Comparison of ENCODE assay signal across 1 cellular context in the genomic region with DNA sequence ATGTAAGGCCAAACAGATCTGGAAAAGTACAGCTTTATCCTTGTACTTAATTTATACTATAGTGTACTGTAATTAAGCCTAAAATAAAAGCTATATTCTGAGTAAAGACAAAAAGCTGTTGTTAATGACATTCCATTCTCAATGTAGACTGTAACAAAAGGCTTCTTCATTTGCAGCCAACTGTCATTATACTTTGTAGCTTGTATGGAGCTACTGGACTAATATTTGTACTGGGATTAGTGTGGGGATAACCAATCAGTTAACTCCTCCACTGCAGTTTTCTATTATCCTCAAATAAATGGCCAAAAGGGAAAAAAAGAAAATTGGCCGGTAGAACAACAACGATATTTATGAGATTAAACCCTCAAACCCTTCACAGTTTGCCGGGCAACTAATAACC.
TF ChIP-seq lines count a peak whose summit lies in the region.

No MANE protein-coding gene starts in this region.

TF ChIP-seq in HepG2, 621 proteins besides CTCF, POLR2A, EP300 and RAD21 (continued from another document and continues in another):
- TF ChIP-seq, protein P1, sequence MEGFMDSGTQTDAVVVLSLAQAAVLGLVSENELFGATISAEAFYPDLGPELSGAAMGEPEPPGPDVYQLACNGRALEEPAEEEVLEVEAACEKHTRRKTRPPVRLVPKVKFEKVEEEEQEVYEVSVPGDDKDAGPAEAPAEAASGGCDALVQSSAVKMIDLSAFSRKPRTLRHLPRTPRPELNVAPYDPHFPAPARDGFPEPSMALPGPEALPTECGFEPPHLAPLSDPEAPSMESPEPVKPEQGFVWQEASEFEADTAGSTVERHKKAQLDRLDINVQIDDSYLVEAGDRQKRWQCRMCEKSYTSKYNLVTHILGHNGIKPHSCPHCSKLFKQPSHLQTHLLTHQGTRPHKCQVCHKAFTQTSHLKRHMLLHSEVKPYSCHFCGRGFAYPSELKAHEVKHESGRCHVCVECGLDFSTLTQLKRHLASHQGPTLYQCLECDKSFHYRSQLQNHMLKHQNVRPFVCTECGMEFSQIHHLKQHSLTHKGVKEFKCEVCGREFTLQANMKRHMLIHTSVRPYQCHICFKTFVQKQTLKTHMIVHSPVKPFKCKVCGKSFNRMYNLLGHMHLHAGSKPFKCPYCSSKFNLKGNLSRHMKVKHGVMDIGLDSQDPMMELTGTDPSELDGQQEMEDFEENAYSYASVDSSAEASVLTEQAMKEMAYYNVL (CRISPR knock-in tag; IDR thresholded peaks at IDR 0.05; ENCODE audit: borderline replicate concordance), result 0 out of 2 replicates have a peak, but pooled peaks have one; percentile 31
- TF ChIP-seq ZNF33A (CRISPR knock-in tag; IDR thresholded peaks at IDR 0.05; ENCODE audit: borderline replicate concordance), result no peak
- 0 out of 2 replicates have a peak, but pooled peaks have one; percentile 38 for TF ChIP-seq RCOR2 (CRISPR knock-in tag; IDR thresholded peaks at IDR 0.05)
- no peak for TF ChIP-seq ZNF781 (CRISPR knock-in tag; IDR thresholded peaks at IDR 0.05; ENCODE audit: borderline replicate concordance, not compliant biosample characterization)
- TF ChIP-seq POLR2AphosphoS5 (IDR thresholded peaks at IDR 0.05; ENCODE audit: low read depth, low read length), result no peak
- TF ChIP-seq NFYC (CRISPR knock-in tag; IDR thresholded peaks at IDR 0.05), result peak; percentile 61
- TF ChIP-seq, protein P2, sequence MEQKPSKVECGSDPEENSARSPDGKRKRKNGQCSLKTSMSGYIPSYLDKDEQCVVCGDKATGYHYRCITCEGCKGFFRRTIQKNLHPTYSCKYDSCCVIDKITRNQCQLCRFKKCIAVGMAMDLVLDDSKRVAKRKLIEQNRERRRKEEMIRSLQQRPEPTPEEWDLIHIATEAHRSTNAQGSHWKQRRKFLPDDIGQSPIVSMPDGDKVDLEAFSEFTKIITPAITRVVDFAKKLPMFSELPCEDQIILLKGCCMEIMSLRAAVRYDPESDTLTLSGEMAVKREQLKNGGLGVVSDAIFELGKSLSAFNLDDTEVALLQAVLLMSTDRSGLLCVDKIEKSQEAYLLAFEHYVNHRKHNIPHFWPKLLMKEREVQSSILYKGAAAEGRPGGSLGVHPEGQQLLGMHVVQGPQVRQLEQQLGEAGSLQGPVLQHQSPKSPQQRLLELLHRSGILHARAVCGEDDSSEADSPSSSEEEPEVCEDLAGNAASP (CRISPR knock-in tag; IDR thresholded peaks at IDR 0.05; ENCODE audit: borderline replicate concordance), result 0 out of 2 replicates have a peak, but pooled peaks have one; percentile 22
- TF ChIP-seq SRY (CRISPR knock-in tag; IDR thresholded peaks at IDR 0.05), result no peak
- TF ChIP-seq ZNF777 (CRISPR knock-in tag; IDR thresholded peaks at IDR 0.05), result no peak
- peak; percentile 77 for TF ChIP-seq NCOA2 (CRISPR knock-in tag; IDR thresholded peaks at IDR 0.05)
- no peak for TF ChIP-seq PCBP1 (IDR thresholded peaks at IDR 0.05; ENCODE audit: borderline replicate concordance, low read depth, low read length)
- no peak for TF ChIP-seq ZFY (CRISPR knock-in tag; IDR thresholded peaks at IDR 0.05)
- TF ChIP-seq, protein P3, sequence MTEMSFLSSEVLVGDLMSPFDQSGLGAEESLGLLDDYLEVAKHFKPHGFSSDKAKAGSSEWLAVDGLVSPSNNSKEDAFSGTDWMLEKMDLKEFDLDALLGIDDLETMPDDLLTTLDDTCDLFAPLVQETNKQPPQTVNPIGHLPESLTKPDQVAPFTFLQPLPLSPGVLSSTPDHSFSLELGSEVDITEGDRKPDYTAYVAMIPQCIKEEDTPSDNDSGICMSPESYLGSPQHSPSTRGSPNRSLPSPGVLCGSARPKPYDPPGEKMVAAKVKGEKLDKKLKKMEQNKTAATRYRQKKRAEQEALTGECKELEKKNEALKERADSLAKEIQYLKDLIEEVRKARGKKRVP (CRISPR knock-in tag; IDR thresholded peaks at IDR 0.05), result no peak
- 0 out of 2 replicates have a peak, but pooled peaks have one; percentile 11 for TF ChIP-seq ZSCAN29 (CRISPR knock-in tag; conservative IDR thresholded peaks at IDR 0.05)
- TF ChIP-seq, protein P4, sequence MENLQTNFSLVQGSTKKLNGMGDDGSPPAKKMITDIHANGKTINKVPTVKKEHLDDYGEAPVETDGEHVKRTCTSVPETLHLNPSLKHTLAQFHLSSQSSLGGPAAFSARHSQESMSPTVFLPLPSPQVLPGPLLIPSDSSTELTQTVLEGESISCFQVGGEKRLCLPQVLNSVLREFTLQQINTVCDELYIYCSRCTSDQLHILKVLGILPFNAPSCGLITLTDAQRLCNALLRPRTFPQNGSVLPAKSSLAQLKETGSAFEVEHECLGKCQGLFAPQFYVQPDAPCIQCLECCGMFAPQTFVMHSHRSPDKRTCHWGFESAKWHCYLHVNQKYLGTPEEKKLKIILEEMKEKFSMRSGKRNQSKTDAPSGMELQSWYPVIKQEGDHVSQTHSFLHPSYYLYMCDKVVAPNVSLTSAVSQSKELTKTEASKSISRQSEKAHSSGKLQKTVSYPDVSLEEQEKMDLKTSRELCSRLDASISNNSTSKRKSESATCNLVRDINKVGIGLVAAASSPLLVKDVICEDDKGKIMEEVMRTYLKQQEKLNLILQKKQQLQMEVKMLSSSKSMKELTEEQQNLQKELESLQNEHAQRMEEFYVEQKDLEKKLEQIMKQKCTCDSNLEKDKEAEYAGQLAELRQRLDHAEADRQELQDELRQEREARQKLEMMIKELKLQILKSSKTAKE (CRISPR knock-in tag; IDR thresholded peaks at IDR 0.05; ENCODE audit: borderline replicate concordance), result no peak
- TF ChIP-seq ZFP62 (CRISPR knock-in tag; IDR thresholded peaks at IDR 0.05), result no peak
- peak; percentile 92 for TF ChIP-seq SOX5 (CRISPR knock-in tag; IDR thresholded peaks at IDR 0.05; ENCODE audit: borderline replicate concordance)
- no peak for TF ChIP-seq ZNF879 (CRISPR knock-in tag; IDR thresholded peaks at IDR 0.05)
- TF ChIP-seq TEAD3 (CRISPR knock-in tag; optimal IDR thresholded peaks at IDR 0.05; ENCODE audit: borderline replicate concordance), result peak; percentile 8
- TF ChIP-seq ARID4A (CRISPR knock-in tag; IDR thresholded peaks at IDR 0.05; ENCODE audit: borderline replicate concordance), result no peak
- TF ChIP-seq CENPT (CRISPR knock-in tag; IDR thresholded peaks at IDR 0.05; ENCODE audit: low read depth), result no peak
- TF ChIP-seq ZNF33B (CRISPR knock-in tag; IDR thresholded peaks at IDR 0.05), result no peak
- TF ChIP-seq ZBTB20 (CRISPR knock-in tag; IDR thresholded peaks at IDR 0.05; ENCODE audit: borderline replicate concordance, low read depth), result peak; percentile 38; the same call in 1 of the 2 replicates
- no peak for TF ChIP-seq ZNF839 (CRISPR knock-in tag; IDR thresholded peaks at IDR 0.05; ENCODE audit: borderline replicate concordance)
- no peak for TF ChIP-seq ZNF296 (CRISPR knock-in tag; conservative IDR thresholded peaks at IDR 0.05)
- TF ChIP-seq, protein P5, sequence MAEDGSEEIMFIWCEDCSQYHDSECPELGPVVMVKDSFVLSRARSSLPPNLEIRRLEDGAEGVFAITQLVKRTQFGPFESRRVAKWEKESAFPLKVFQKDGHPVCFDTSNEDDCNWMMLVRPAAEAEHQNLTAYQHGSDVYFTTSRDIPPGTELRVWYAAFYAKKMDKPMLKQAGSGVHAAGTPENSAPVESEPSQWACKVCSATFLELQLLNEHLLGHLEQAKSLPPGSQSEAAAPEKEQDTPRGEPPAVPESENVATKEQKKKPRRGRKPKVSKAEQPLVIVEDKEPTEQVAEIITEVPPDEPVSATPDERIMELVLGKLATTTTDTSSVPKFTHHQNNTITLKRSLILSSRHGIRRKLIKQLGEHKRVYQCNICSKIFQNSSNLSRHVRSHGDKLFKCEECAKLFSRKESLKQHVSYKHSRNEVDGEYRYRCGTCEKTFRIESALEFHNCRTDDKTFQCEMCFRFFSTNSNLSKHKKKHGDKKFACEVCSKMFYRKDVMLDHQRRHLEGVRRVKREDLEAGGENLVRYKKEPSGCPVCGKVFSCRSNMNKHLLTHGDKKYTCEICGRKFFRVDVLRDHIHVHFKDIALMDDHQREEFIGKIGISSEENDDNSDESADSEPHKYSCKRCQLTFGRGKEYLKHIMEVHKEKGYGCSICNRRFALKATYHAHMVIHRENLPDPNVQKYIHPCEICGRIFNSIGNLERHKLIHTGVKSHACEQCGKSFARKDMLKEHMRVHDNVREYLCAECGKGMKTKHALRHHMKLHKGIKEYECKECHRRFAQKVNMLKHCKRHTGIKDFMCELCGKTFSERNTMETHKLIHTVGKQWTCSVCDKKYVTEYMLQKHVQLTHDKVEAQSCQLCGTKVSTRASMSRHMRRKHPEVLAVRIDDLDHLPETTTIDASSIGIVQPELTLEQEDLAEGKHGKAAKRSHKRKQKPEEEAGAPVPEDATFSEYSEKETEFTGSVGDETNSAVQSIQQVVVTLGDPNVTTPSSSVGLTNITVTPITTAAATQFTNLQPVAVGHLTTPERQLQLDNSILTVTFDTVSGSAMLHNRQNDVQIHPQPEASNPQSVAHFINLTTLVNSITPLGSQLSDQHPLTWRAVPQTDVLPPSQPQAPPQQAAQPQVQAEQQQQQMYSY (CRISPR knock-in tag; IDR thresholded peaks at IDR 0.05), result no peak
- TF ChIP-seq, protein P6, sequence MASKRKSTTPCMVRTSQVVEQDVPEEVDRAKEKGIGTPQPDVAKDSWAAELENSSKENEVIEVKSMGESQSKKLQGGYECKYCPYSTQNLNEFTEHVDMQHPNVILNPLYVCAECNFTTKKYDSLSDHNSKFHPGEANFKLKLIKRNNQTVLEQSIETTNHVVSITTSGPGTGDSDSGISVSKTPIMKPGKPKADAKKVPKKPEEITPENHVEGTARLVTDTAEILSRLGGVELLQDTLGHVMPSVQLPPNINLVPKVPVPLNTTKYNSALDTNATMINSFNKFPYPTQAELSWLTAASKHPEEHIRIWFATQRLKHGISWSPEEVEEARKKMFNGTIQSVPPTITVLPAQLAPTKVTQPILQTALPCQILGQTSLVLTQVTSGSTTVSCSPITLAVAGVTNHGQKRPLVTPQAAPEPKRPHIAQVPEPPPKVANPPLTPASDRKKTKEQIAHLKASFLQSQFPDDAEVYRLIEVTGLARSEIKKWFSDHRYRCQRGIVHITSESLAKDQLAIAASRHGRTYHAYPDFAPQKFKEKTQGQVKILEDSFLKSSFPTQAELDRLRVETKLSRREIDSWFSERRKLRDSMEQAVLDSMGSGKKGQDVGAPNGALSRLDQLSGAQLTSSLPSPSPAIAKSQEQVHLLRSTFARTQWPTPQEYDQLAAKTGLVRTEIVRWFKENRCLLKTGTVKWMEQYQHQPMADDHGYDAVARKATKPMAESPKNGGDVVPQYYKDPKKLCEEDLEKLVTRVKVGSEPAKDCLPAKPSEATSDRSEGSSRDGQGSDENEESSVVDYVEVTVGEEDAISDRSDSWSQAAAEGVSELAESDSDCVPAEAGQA (IDR thresholded peaks at IDR 0.05; ENCODE audit: low read depth), result no peak
- TF ChIP-seq, protein P6 (CRISPR knock-in tag; IDR thresholded peaks at IDR 0.05; ENCODE audit: borderline replicate concordance), result no peak
- TF ChIP-seq SATB2 (CRISPR knock-in tag; IDR thresholded peaks at IDR 0.05), result 0 out of 2 replicates have a peak, but pooled peaks have one; percentile 81
- TF ChIP-seq ESRRA (CRISPR knock-in tag; IDR thresholded peaks at IDR 0.05; ENCODE audit: low read depth), result 0 out of 2 replicates have a peak, but pooled peaks have one; percentile 15
- no peak for TF ChIP-seq SETDB1 (CRISPR knock-in tag; IDR thresholded peaks at IDR 0.05; ENCODE audit: borderline replicate concordance)
- peak; percentile 74; the same call in 1 of the 2 replicates for TF ChIP-seq ELF3 (CRISPR knock-in tag; IDR thresholded peaks at IDR 0.05)
- no peak for TF ChIP-seq E2F5 (CRISPR knock-in tag; conservative IDR thresholded peaks at IDR 0.05)
- TF ChIP-seq ZNF709 (CRISPR knock-in tag; IDR thresholded peaks at IDR 0.05), result no peak
- 0 out of 2 replicates have a peak, but pooled peaks have one; percentile 33 for TF ChIP-seq SIX1 (CRISPR knock-in tag; IDR thresholded peaks at IDR 0.05; ENCODE audit: borderline replicate concordance)
- no peak for TF ChIP-seq ARNTL (CRISPR knock-in tag; IDR thresholded peaks at IDR 0.05)
